In the genomic region with DNA sequence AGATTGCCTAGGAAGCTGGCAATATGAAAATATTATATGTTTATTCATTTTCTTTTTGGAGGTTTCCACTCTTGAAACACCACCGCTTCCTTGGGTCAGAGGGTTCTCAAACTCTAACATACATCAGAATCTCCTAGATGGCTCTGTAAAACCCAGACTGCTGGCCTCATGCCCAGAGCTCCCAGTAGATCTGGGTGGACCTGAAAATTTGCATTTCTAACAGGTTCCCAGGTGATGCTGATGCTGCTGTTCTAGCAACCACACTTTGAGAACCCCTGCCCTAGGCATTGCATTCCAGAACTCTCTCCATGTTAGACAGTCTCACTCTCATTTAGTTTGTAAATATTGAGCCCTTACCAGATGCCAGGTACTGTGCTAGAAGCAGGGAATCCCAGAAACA, we compare ENCODE assay signal across 18 cellular contexts.
DNase-seq lines count a peak whose midpoint lies in the region; ATAC-seq lines count a peak whose summit lies in the region.
"Had no signal": no experiment of that assay in that cellular context is flagged by ENCODE, and none has a peak within 500 bp of the region (broad histone marks: within the 10 kb centered on the region; RNA-seq: fewer than 3 reads in every experiment).

No MANE protein-coding gene starts in this region.

- H3K4me3 Mint-ChIP-seq in activated T-cell treated with anti-CD3 and anti-CD28 coated beads, Interleukin-2, amount 50 U/mL, for 24 hours: no peak overlapping the region
- H3K4me3 Mint-ChIP-seq in activated T-helper 17 cell treated with anti-CD3 and anti-CD28 coated beads, Interleukin-2, amount 50 U/mL, for 72 hours: peak overlapping the region; percentile 71
- no peak overlapping the region for H3K4me3 Mint-ChIP-seq in stimulated activated naive B cell treated with anti-CD40 and anti-IgM and Interleukin-4, amounts not matched to agents 10 μg/mL and 1 μg/mL and 100 μg/mL, for 72 hours

- H3K27me3 Mint-ChIP-seq in activated T-cell treated with anti-CD3 and anti-CD28 coated beads, Interleukin-2, amount 50 U/mL, for 24 hours: no peaks in the 10 kb centered on the region
- H3K27me3 Mint-ChIP-seq in activated T-helper 17 cell treated with anti-CD3 and anti-CD28 coated beads, Interleukin-2, amount 50 U/mL, for 72 hours: no peaks in the 10 kb centered on the region
- no peaks in the 10 kb centered on the region for H3K27me3 Mint-ChIP-seq in stimulated activated naive B cell treated with anti-CD40 and anti-IgM and Interleukin-4, amounts not matched to agents 10 μg/mL and 1 μg/mL and 100 μg/mL, for 72 hours

- H3K27ac Mint-ChIP-seq in activated T-cell treated with anti-CD3 and anti-CD28 coated beads, Interleukin-2, amount 50 U/mL, for 24 hours: peak overlapping the region; percentile 90
- H3K27ac Mint-ChIP-seq in activated T-helper 17 cell treated with anti-CD3 and anti-CD28 coated beads, Interleukin-2, amount 50 U/mL, for 72 hours: peak overlapping the region; percentile 86
- H3K27ac Mint-ChIP-seq in stimulated activated naive B cell treated with anti-CD40 and anti-IgM and Interleukin-4, amounts not matched to agents 10 μg/mL and 1 μg/mL and 100 μg/mL, for 72 hours: peak overlapping the region; percentile 98

- ATAC-seq in HG02610 (IDR thresholded peaks at IDR 0.05; ENCODE audit: unreplicated experiment): peak; percentile 37
- no peak for ATAC-seq in activated T-helper 17 cell treated with anti-CD3 and anti-CD28 coated beads, Interleukin-2, amount 50 U/mL, for 72 hours (replicated peaks)
- ATAC-seq in stimulated activated naive B cell treated with anti-CD40 and anti-IgM and Interleukin-4, amounts not matched to agents 10 μg/mL and 1 μg/mL and 100 μg/mL, for 72 hours (replicated peaks): no peak
- ATAC-seq in GM18502 (IDR thresholded peaks at IDR 0.05; ENCODE audit: poor library complexity, unreplicated experiment): no peak
- ATAC-seq: HepG2, right cardiac atrium, Right ventricle myocardium inferior had no signal

- no peak for DNase-seq in activated T-cell treated with anti-CD3 and anti-CD28 coated beads, Interleukin-2, amount 50 U/mL, for 24 hours
- DNase-seq in activated T-cell treated with anti-CD3 and anti-CD28 coated beads, Interleukin-2, amount 50 U/mL, for 1 hour: no peak
- no peak for DNase-seq in stimulated activated naive B cell treated with anti-CD40 and anti-IgM and Interleukin-4, amounts not matched to agents 10 μg/mL and 1 μg/mL and 100 μg/mL, for 72 hours
- DNase-seq in UCSD-AML1 (lab: John Stamatoyannopoulos, UW; ENCODE audit: unreplicated experiment) (no peak), CD1c-positive myeloid dendritic cell (ENCODE audit: extremely low spot score) (no peak)
- DNase-seq: brain microvascular endothelial cell; DMS153; NCI-H1417; NCI-H524 treated with DMSO at 0.1 percent for 48 hours; occipital lobe; right cardiac atrium; stimulated activated CD8-positive, alpha-beta memory T cell treated with anti-CD3 and anti-CD28 coated beads, Interleukin-4, amount 100 ng/mL, for 48 hours; testis had no signal

- peaks cover 77% of the 10 kb centered on the region for H3K4me1 Mint-ChIP-seq in activated T-cell treated with anti-CD3 and anti-CD28 coated beads, Interleukin-2, amount 50 U/mL, for 24 hours (ENCODE audit: low read depth)
- H3K4me1 Mint-ChIP-seq in activated T-helper 17 cell treated with anti-CD3 and anti-CD28 coated beads, Interleukin-2, amount 50 U/mL, for 72 hours: peaks cover 44% of the 10 kb centered on the region
- H3K4me1 Mint-ChIP-seq in stimulated activated naive B cell treated with anti-CD40 and anti-IgM and Interleukin-4, amounts not matched to agents 10 μg/mL and 1 μg/mL and 100 μg/mL, for 72 hours: peaks cover 46 to 77% of the 10 kb centered on the region in 2 donors

- H3K9me3 Mint-ChIP-seq in activated T-cell treated with anti-CD3 and anti-CD28 coated beads, Interleukin-2, amount 50 U/mL, for 24 hours: no peaks in the 10 kb centered on the region
- no peaks in the 10 kb centered on the region for H3K9me3 Mint-ChIP-seq in activated T-helper 17 cell treated with anti-CD3 and anti-CD28 coated beads, Interleukin-2, amount 50 U/mL, for 72 hours
- H3K9me3 Mint-ChIP-seq in stimulated activated naive B cell treated with anti-CD40 and anti-IgM and Interleukin-4, amounts not matched to agents 10 μg/mL and 1 μg/mL and 100 μg/mL, for 72 hours: peaks cover 0 to 2% of the 10 kb centered on the region in 2 donors

- H3K36me3 Mint-ChIP-seq in activated T-cell treated with anti-CD3 and anti-CD28 coated beads, Interleukin-2, amount 50 U/mL, for 24 hours (ENCODE audit: low read depth): peaks cover 29% of the 10 kb centered on the region
- peaks cover 27% of the 10 kb centered on the region for H3K36me3 Mint-ChIP-seq in activated T-helper 17 cell treated with anti-CD3 and anti-CD28 coated beads, Interleukin-2, amount 50 U/mL, for 72 hours (ENCODE audit: low read depth)
- H3K36me3 Mint-ChIP-seq in stimulated activated naive B cell treated with anti-CD40 and anti-IgM and Interleukin-4, amounts not matched to agents 10 μg/mL and 1 μg/mL and 100 μg/mL, for 72 hours: peaks cover 6 to 12% of the 10 kb centered on the region in 2 donors
